ENCODE assay signal across 8 cellular contexts in genomic region chr2:94956797-94957391, GRCh38.
DNase-seq lines count a peak whose midpoint lies in the region; ATAC-seq and TF ChIP-seq lines count a peak whose summit lies in the region.

No MANE protein-coding gene starts in this region.

- H3K4me3 ChIP-seq in SJCRH30: no peak overlapping the region
- no peak overlapping the region for H3K4me3 ChIP-seq in brain microvascular endothelial cell (ENCODE audit: low read depth, low read length)

- TF ChIP-seq CTCF in brain microvascular endothelial cell (IDR thresholded peaks at IDR 0.05; ENCODE audit: low read depth, low read length, missing control alignments): peak; percentile 87

- ATAC-seq in GM18511 (IDR thresholded peaks at IDR 0.05; ENCODE audit: unreplicated experiment): peak; percentile 88
- peak; percentile 61 for ATAC-seq in HG03442 (IDR thresholded peaks at IDR 0.05; ENCODE audit: unreplicated experiment)
- ATAC-seq in left lobe of liver: peak; percentile 89
- ATAC-seq in stimulated activated naive CD8-positive, alpha-beta T cell treated with anti-CD3 and anti-CD28 coated beads, Interleukin-15, Interleukin-2, amounts not matched to agents 100 U/mL and 50 U/mL, for 24 hours: no peak
- no peak for ATAC-seq in GM19035 (IDR thresholded peaks at IDR 0.05; ENCODE audit: unreplicated experiment)

- H3K9me3 ChIP-seq in SJCRH30 (replicated peaks): no peaks in the 10 kb centered on the region

- H3K27ac ChIP-seq in SJCRH30 (no peak overlapping the region), brain microvascular endothelial cell (no peak overlapping the region)

- DNase-seq in Ammon's horn (ENCODE audit: low spot score): peak; percentile 50
- peak; percentile 15 to 59 for DNase-seq in SJCRH30
- DNase-seq in brain microvascular endothelial cell: peak; percentile 38
- no peak for DNase-seq in left lobe of liver (ENCODE audit: low spot score)
- peak; percentile 46 for DNase-seq in stimulated activated naive CD8-positive, alpha-beta T cell treated with anti-CD3 and anti-CD28 coated beads, Interleukin-15, Interleukin-2, amounts not matched to agents 100 U/mL and 50 U/mL, for 24 hours

- H3K27me3 ChIP-seq in SJCRH30 (peaks cover 12% of the 10 kb centered on the region; the same call in 1 of the 2 replicates), brain microvascular endothelial cell (replicated peaks) (no peaks in the 10 kb centered on the region)

- in situ Hi-C loops in brain microvascular endothelial cell (cut with HindIII; ENCODE audit: low pct_ligation_motif_present, low sequenced_read_pairs): no loop called here

- H3K4me1 ChIP-seq in SJCRH30: no peaks in the 10 kb centered on the region

- H3K36me3 ChIP-seq in SJCRH30: no peaks in the 10 kb centered on the region
- no peaks in the 10 kb centered on the region for H3K36me3 ChIP-seq in brain microvascular endothelial cell (replicated peaks)

Comparison
In these comparisons a context has a peak if more than half of its experiments do, and no peak if none do; other contexts are left out.
1. ATAC-seq: peak in GM18511 (single experiment), HG03442 (single experiment) and left lobe of liver (single experiment); none in stimulated activated naive CD8-positive, alpha-beta T cell treated with anti-CD3 and anti-CD28 coated beads, Interleukin-15, Interleukin-2, amounts not matched to agents 100 U/mL and 50 U/mL, for 24 hours (single experiment) and GM19035 (single experiment).